9 cellular contexts compared by ENCODE assay signal in genomic region chr12:132869551-132869950, GRCh38.
"Had no signal": no experiment of that assay in that cellular context is flagged by ENCODE, and none has a peak within 500 bp of the region (broad histone marks: within the 10 kb centered on the region; RNA-seq: fewer than 3 reads in every experiment).

No MANE protein-coding gene starts in this region.

- H3K27me3 Mint-ChIP-seq: IgD-negative memory B cell had no signal

- H3K4me3 Mint-ChIP-seq: HFFc6 had no signal

- ATAC-seq: HCT116, HepG2 had no signal

- H3K9me3 Mint-ChIP-seq: IgD-negative memory B cell had no signal

- H3K4me1 ChIP-seq: HAP-1 had no signal

- H3K4me3 ChIP-seq: GM23248, HAP-1 had no signal

- H3K27ac ChIP-seq: GM23248, HL-60 had no signal

- FAIRE-seq: HepG2 had no signal

- H3K27ac Mint-ChIP-seq: HFFc6, IgD-negative memory B cell had no signal

- H3K36me3 ChIP-seq: HAP-1 had no signal

- H3K9me3 ChIP-seq: HAP-1 had no signal

- DNase-seq: GM23248, GOT3, H7, HFFc6 had no signal

- H3K9ac ChIP-seq: GM23248 had no signal
